8 cellular contexts compared by ENCODE assay signal in the genomic region with DNA sequence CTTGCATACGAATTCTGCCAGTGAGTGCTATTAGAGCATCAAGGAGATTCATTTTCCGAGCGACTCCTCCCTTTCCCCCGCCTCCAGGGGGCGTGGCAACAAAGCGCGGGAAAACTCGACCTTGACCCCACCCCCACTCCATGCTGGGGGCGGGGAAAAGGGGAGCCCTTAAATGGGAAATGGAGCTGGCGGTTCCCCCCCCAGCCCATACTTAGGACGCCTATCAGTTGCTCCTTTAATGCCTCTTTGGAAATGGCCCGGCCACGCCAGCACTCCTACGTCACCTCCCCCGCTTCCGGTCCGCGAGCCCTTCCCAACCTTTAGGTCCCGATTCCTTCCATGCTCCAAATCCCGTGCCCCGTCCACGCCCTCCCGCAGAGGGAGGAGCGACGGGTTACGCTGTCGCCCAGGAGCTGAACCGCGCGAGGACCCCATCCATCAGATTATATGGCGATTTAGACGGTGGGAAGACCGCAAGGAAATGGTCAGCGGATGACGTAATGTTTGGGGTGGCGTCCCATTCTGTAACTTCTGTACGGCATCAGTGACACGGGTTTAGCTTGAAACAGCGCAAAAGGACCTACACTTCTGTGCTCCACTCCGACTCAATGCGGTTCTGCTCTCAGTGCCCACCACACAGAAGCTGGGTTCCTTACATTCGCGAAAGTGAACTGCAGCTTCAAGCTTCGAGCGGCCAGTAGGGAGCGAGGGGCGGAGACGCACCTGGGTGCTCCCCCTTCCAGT. TPM values are rescaled to one million over a fixed set of nuclear protein-coding genes. Genes with fewer than 3 reads are reported as not detected.
DNase-seq lines count a peak whose midpoint lies in the region; FAIRE-seq and TF ChIP-seq lines count a peak whose summit lies in the region.

No MANE protein-coding gene starts in this region.

- H3K18ac ChIP-seq in neuronal stem cell (ENCODE audit: low read length): peak overlapping the region; percentile 99

- H3K9me3 ChIP-seq in SJSA1 (replicated peaks): no peaks in the 10 kb centered on the region
- no peaks in the 10 kb centered on the region for H3K9me3 ChIP-seq in neuronal stem cell (replicated peaks in 1 of 2; ENCODE audit: control insufficient read depth in 2 of 2, insufficient read depth in 1 of 2, low read depth in 1 of 2, low read length in 2 of 2)
- H3K9me3 ChIP-seq in subcutaneous abdominal adipose tissue (ENCODE audit: control insufficient read depth in 5 of 5, low read length in 5 of 5): no peaks in the 10 kb centered on the region

- peak; percentile 94 for DNase-seq in HEK293T (ENCODE audit: extremely low spot score)
- peak; percentile 98 for DNase-seq in MV-4-11 (lab: John Stamatoyannopoulos, UW)
- DNase-seq in SJSA1 (ENCODE audit: low read depth in 1 of 2, low spot score in 2 of 2): peak; percentile 97 to 100
- peak; percentile 98 for DNase-seq in activated naive CD4-positive, alpha-beta T cell treated with anti-CD3 and anti-CD28 coated beads for 36 hours
- DNase-seq in frontal cortex (ENCODE audit: low spot score in 2 of 2): peak; percentile 88 to 93
- DNase-seq in neuronal stem cell (ENCODE audit: low spot score): peak; percentile 96

- peak overlapping the region; percentile 95 for H3K23ac ChIP-seq in neuronal stem cell (ENCODE audit: low read depth, low read length, poor library complexity)

- WGBS in neuronal stem cell (ENCODE audit: extremely low coverage in 2 of 2, insufficient read length in 2 of 2, insufficient replicate concordance in 1 of 2), 2 donors: no CpG with 5 or more reads among the region's 48 CpGs

- H3K4me3 Mint-ChIP-seq in activated naive CD4-positive, alpha-beta T cell treated with anti-CD3 and anti-CD28 coated beads for 36 hours: peak overlapping the region; percentile 98

- peaks cover 17% of the 10 kb centered on the region for H3K36me3 ChIP-seq in SJSA1
- peaks cover 6 to 19% of the 10 kb centered on the region in 2 donors for H3K36me3 ChIP-seq in neuronal stem cell (replicated peaks in 1 of 2; ENCODE audit: control insufficient read depth in 2 of 2, insufficient read depth in 2 of 2, low read length in 2 of 2)
- peaks cover 0 to 16% (median 11%) of the 10 kb centered on the region in 5 donors for H3K36me3 ChIP-seq in subcutaneous abdominal adipose tissue (ENCODE audit: control insufficient read depth in 5 of 5, insufficient read depth in 5 of 5, low read length in 5 of 5)

- peak overlapping the region; percentile 81 for H3K4me2 ChIP-seq in neuronal stem cell (ENCODE audit: insufficient read depth, low read length, poor library complexity, severe bottlenecking)

- FAIRE-seq in G401.6 (lab: Jason Lieb, UNC) (peak; percentile 98), frontal cortex (lab: Jason Lieb, UNC) (peak; percentile 6)

- H3K4me1 ChIP-seq in SJSA1 (replicated peaks) (peaks cover 14% of the 10 kb centered on the region), neuronal stem cell (ENCODE audit: control insufficient read depth in 2 of 2, insufficient read depth in 1 of 2, low read depth in 1 of 2, low read length in 2 of 2) (peaks cover 2 to 8% of the 10 kb centered on the region in 2 donors), subcutaneous abdominal adipose tissue (ENCODE audit: control insufficient read depth in 5 of 5, insufficient read depth in 5 of 5, low read length in 5 of 5) (peaks cover 8 to 35% (median 23%) of the 10 kb centered on the region in 5 donors)

- H3K9me3 Mint-ChIP-seq in activated naive CD4-positive, alpha-beta T cell treated with anti-CD3 and anti-CD28 coated beads for 36 hours: no peaks in the 10 kb centered on the region

- peaks cover 3% of the 10 kb centered on the region for H3K36me3 Mint-ChIP-seq in activated naive CD4-positive, alpha-beta T cell treated with anti-CD3 and anti-CD28 coated beads for 36 hours (ENCODE audit: low read depth)

- POLR2A ChIA-PET in HEK293T (lab: Yijun Ruan, JAX): interaction anchor here (0.6 to 2.3 kb wide), 46 partner anchors 9 to 521 kb away, joined by 3 to 27 read pairs (median 4); partner anchors contain the start of genes CGN, LYSMD1, MINDY1 and MRPL9

- no peak overlapping the region for H4K8ac ChIP-seq in neuronal stem cell (ENCODE audit: low read depth, low read length)

- H2BK12ac ChIP-seq in neuronal stem cell (ENCODE audit: low read length): peak overlapping the region; percentile 81

- peak overlapping the region; percentile 96 for H3K9ac ChIP-seq in neuronal stem cell (ENCODE audit: low read depth, low read length, poor library complexity)
- peak overlapping the region; percentile 59 to 94 (median 79) for H3K9ac ChIP-seq in subcutaneous abdominal adipose tissue (ENCODE audit: low read length in 5 of 5)

- intact Hi-C loops in activated naive CD4-positive, alpha-beta T cell treated with anti-CD3 and anti-CD28 coated beads for 36 hours (cut with micrococcal nuclease): loop anchor here (1.0 to 10.0 kb wide), 13 partner anchors 27 to 626 kb away; partner anchors contain the start of genes C2CD4D, CGN, GABPB2 and PI4KB

- H3K14ac ChIP-seq in neuronal stem cell (ENCODE audit: low read length): no peak overlapping the region

- H2BK5ac ChIP-seq in neuronal stem cell (ENCODE audit: low read length): peak overlapping the region; percentile 54

- H3K4ac ChIP-seq in neuronal stem cell (ENCODE audit: low read length): peak overlapping the region; percentile 78

- H3K4me3 ChIP-seq in SJSA1: peak overlapping the region; percentile 60
- H3K4me3 ChIP-seq in neuronal stem cell (ENCODE audit: low read length in 2 of 2): peak overlapping the region; percentile 76 to 98
- peak overlapping the region; percentile 68 to 99 (median 89) for H3K4me3 ChIP-seq in subcutaneous abdominal adipose tissue (ENCODE audit: low read depth in 1 of 5, low read length in 5 of 5)

- H3K27me3 ChIP-seq in SJSA1 (replicated peaks): no peaks in the 10 kb centered on the region
- no peaks in the 10 kb centered on the region for H3K27me3 ChIP-seq in neuronal stem cell (ENCODE audit: control insufficient read depth in 3 of 3, insufficient read depth in 3 of 3, low read depth in 1 of 3, low read length in 3 of 3)
- no peaks in the 10 kb centered on the region for H3K27me3 ChIP-seq in subcutaneous abdominal adipose tissue (ENCODE audit: control insufficient read depth in 5 of 5, insufficient read depth in 4 of 5, low read length in 5 of 5)

- H3K27ac Mint-ChIP-seq in activated naive CD4-positive, alpha-beta T cell treated with anti-CD3 and anti-CD28 coated beads for 36 hours: peak overlapping the region; percentile 99

- peak overlapping the region; percentile 3 for H2AK5ac ChIP-seq in neuronal stem cell (ENCODE audit: low read depth, low read length)

- H3K27ac ChIP-seq in SJSA1 (peak overlapping the region; percentile 99), neuronal stem cell (replicated peaks; ENCODE audit: low read length) (peak overlapping the region; percentile 97), subcutaneous abdominal adipose tissue (ENCODE audit: low read depth, low read length) (peak overlapping the region; percentile 97)

- H2BK120ac ChIP-seq in neuronal stem cell (ENCODE audit: low read depth, low read length): no peak overlapping the region

- CTCF ChIA-PET in HEK293T (lab: Yijun Ruan, JAX): interaction anchor here (0.7 to 1.9 kb wide), 5 partner anchors 19 to 453 kb away, joined by 3 to 8 read pairs (median 3); no protein-coding TSS in a partner anchor
- CTCF ChIA-PET in activated naive CD4-positive, alpha-beta T cell treated with anti-CD3 and anti-CD28 coated beads for 36 hours (lab: Charles Lee): interaction anchor here (0.6 to 1.8 kb wide), 16 partner anchors 9 to 767 kb away, joined by 3 to 20 read pairs (median 3); partner anchors contain the start of genes PI4KB, PSMD4 and VPS72

- peaks cover 39% of the 10 kb centered on the region for H3K4me1 Mint-ChIP-seq in activated naive CD4-positive, alpha-beta T cell treated with anti-CD3 and anti-CD28 coated beads for 36 hours (ENCODE audit: low read depth)

- H4K91ac ChIP-seq in neuronal stem cell (ENCODE audit: low read depth, low read length, poor library complexity): no peak overlapping the region

- peak overlapping the region; percentile 40 for H2BK15ac ChIP-seq in neuronal stem cell (ENCODE audit: low read length)

- H3K27me3 Mint-ChIP-seq in activated naive CD4-positive, alpha-beta T cell treated with anti-CD3 and anti-CD28 coated beads for 36 hours (ENCODE audit: low read depth): no peaks in the 10 kb centered on the region

- peaks cover 9% of the 10 kb centered on the region for H3K79me1 ChIP-seq in neuronal stem cell (ENCODE audit: low read depth, low read length)

- peak overlapping the region; percentile 92 for H2AFZ ChIP-seq in neuronal stem cell (ENCODE audit: low read length)

TF ChIP-seq in HEK293T, 16 proteins besides CTCF, POLR2A, EP300 and RAD21 (continues in another document):
- TF ChIP-seq LEF1 (IDR thresholded peaks at IDR 0.05; ENCODE audit: borderline replicate concordance) (no peak), PKNOX1 (IDR thresholded peaks at IDR 0.05) (no peak), FOXK2 (IDR thresholded peaks at IDR 0.05) (no peak), SUZ12 (IDR thresholded peaks at IDR 0.05) (no peak), NFRKB (IDR thresholded peaks at IDR 0.05) (no peak), ELF4 (IDR thresholded peaks at IDR 0.05) (peak; percentile 78), BHLHE40 (IDR thresholded peaks at IDR 0.05; ENCODE audit: borderline replicate concordance) (no peak), L3MBTL2 (conservative IDR thresholded peaks at IDR 0.05) (peak; percentile 95)

RNA-seq across cellular contexts. Expression of gene ZNF687, which starts 0.7 kb away (rescaled TPM):
- total RNA-seq in SJSA1 (2014; rRNA removed; shearing (Covaris generic)): 12.5 and 14.5 TPM in 2 replicates
- total RNA-seq in activated naive CD4-positive, alpha-beta T cell treated with anti-CD3 and anti-CD28 coated beads for 36 hours: 10 to 100 TPM; 20.9 to 22.0 TPM
- total RNA-seq in frontal cortex: 4.9 TPM
- 20.9 TPM for polyA plus RNA-seq in neuronal stem cell (2013, experiment 1 of 2)
- 21.3 TPM for polyA plus RNA-seq in neuronal stem cell (2013, experiment 2 of 2)

RNA-seq across cellular contexts. Expression of gene PSMD4, which starts 26.9 kb away (rescaled TPM):
- 293 and 297 TPM in 2 replicates for total RNA-seq in SJSA1 (2014; rRNA removed; shearing (Covaris generic))
- 100 to 1,000 TPM; 167 to 192 TPM for total RNA-seq in activated naive CD4-positive, alpha-beta T cell treated with anti-CD3 and anti-CD28 coated beads for 36 hours
- total RNA-seq in frontal cortex: 110 TPM
- polyA plus RNA-seq in neuronal stem cell (2013, experiment 1 of 2): 137 TPM
- polyA plus RNA-seq in neuronal stem cell (2013, experiment 2 of 2): 140 TPM

RNA-seq across cellular contexts. Expression of gene PI4KB, which starts 45.8 kb away (rescaled TPM):
- 30.5 and 60.4 TPM in 2 replicates for total RNA-seq in SJSA1 (2014; rRNA removed; shearing (Covaris generic))
- total RNA-seq in activated naive CD4-positive, alpha-beta T cell treated with anti-CD3 and anti-CD28 coated beads for 36 hours: 10 to 100 TPM; 64.1 to 69.2 TPM
- 28.5 TPM for total RNA-seq in frontal cortex
- 22.4 TPM for polyA plus RNA-seq in neuronal stem cell (2013, experiment 1 of 2)
- 20.7 TPM for polyA plus RNA-seq in neuronal stem cell (2013, experiment 2 of 2)

Comparison
In these comparisons a context has a peak if more than half of its experiments do, and no peak if none do; other contexts are left out.
1. Peak in every context shown above with its lines: DNase-seq, H3K4me3 ChIP-seq and H3K27ac ChIP-seq.